In genomic region chr1:50349242-50349565, GRCh38 we compare ENCODE assay signal across 16 cellular contexts.
"Had no signal": no experiment of that assay in that cellular context is flagged by ENCODE, and none has a peak within 500 bp of the region (broad histone marks: within the 10 kb centered on the region; RNA-seq: fewer than 3 reads in every experiment).

No MANE protein-coding gene starts in this region.

- H3K9me3 Mint-ChIP-seq: activated CD4-positive, alpha-beta memory T cell treated with anti-CD3 and anti-CD28 coated beads for 36 hours; activated naive CD4-positive, alpha-beta T cell treated with anti-CD3 and anti-CD28 coated beads for 36 hours; activated naive CD8-positive, alpha-beta T cell treated with anti-CD3 and anti-CD28 coated beads, Interleukin-2, amount 10 ng/mL, durations not matched to agents 7 days and 5 days; activated T-cell treated with anti-CD3 and anti-CD28 coated beads, Interleukin-2, amount 50 U/mL, for 72 hours; stimulated activated naive B cell treated with anti-CD40 and anti-IgM and Interleukin-4, amounts not matched to agents 10 μg/mL and 1 μg/mL and 100 μg/mL, for 72 hours; type B pancreatic cell had no signal

- H3K4me2 ChIP-seq: smooth muscle cell had no signal

- H3K27ac Mint-ChIP-seq: activated CD4-positive, alpha-beta memory T cell treated with anti-CD3 and anti-CD28 coated beads for 36 hours; activated naive CD4-positive, alpha-beta T cell treated with anti-CD3 and anti-CD28 coated beads for 36 hours; activated naive CD8-positive, alpha-beta T cell treated with anti-CD3 and anti-CD28 coated beads, Interleukin-2, amount 10 ng/mL, durations not matched to agents 7 days and 5 days; activated T-cell treated with anti-CD3 and anti-CD28 coated beads, Interleukin-2, amount 50 U/mL, for 72 hours; stimulated activated naive B cell treated with anti-CD40 and anti-IgM and Interleukin-4, amounts not matched to agents 10 μg/mL and 1 μg/mL and 100 μg/mL, for 72 hours; type B pancreatic cell had no signal

- H3K36me3 Mint-ChIP-seq: activated CD4-positive, alpha-beta memory T cell treated with anti-CD3 and anti-CD28 coated beads for 36 hours; activated naive CD8-positive, alpha-beta T cell treated with anti-CD3 and anti-CD28 coated beads, Interleukin-2, amount 10 ng/mL, durations not matched to agents 7 days and 5 days; naive B cell; stimulated activated naive B cell treated with anti-CD40 and anti-IgM and Interleukin-4, amounts not matched to agents 10 μg/mL and 1 μg/mL and 100 μg/mL, for 72 hours; type B pancreatic cell had no signal

- H3K4me3 Mint-ChIP-seq: activated CD4-positive, alpha-beta memory T cell treated with anti-CD3 and anti-CD28 coated beads for 36 hours; activated naive CD4-positive, alpha-beta T cell treated with anti-CD3 and anti-CD28 coated beads for 36 hours; activated naive CD8-positive, alpha-beta T cell treated with anti-CD3 and anti-CD28 coated beads, Interleukin-2, amount 10 ng/mL, durations not matched to agents 7 days and 5 days; activated T-cell treated with anti-CD3 and anti-CD28 coated beads, Interleukin-2, amount 50 U/mL, for 72 hours; naive B cell; stimulated activated naive B cell treated with anti-CD40 and anti-IgM and Interleukin-4, amounts not matched to agents 10 μg/mL and 1 μg/mL and 100 μg/mL, for 72 hours; type B pancreatic cell had no signal

- H3K36me3 ChIP-seq: left lung, sigmoid colon, thoracic aorta had no signal

- H3K9me3 ChIP-seq: sigmoid colon, thoracic aorta had no signal

- H3K27ac ChIP-seq: left lung, sigmoid colon, thoracic aorta had no signal

- H3K4me3 ChIP-seq: left lung, lung, sigmoid colon, smooth muscle cell, thoracic aorta had no signal

- DNase-seq: activated CD4-positive, CD25-positive, alpha-beta regulatory T cell; activated effector memory CD4-positive, alpha-beta T cell treated with Interleukin-2 at 50 U/mL for 16 hours; activated naive CD8-positive, alpha-beta T cell treated with anti-CD3 and anti-CD28 coated beads, Interleukin-2, amount 10 ng/mL, durations not matched to agents 7 days and 5 days; cortex of kidney; kidney; left lung; sigmoid colon had no signal

- H3K4me1 ChIP-seq: left lung, sigmoid colon had no signal
